Comparison of ENCODE assay signal across 20 cellular contexts in genomic region chr17:56890906-56891674, GRCh38. TPM values are rescaled to one million over a fixed set of nuclear protein-coding genes. Genes with fewer than 3 reads are reported as not detected.
DNase-seq lines count a peak whose midpoint lies in the region; ATAC-seq and TF ChIP-seq lines count a peak whose summit lies in the region.
"Had no signal": no experiment of that assay in that cellular context is flagged by ENCODE, and none has a peak within 500 bp of the region (broad histone marks: within the 10 kb centered on the region; RNA-seq: fewer than 3 reads in every experiment).

No MANE protein-coding gene starts in this region.

- H3K27me3 Mint-ChIP-seq in activated CD8-positive, alpha-beta memory T cell treated with anti-CD3 and anti-CD28 coated beads, Interleukin-2, amount 10 ng/mL, durations not matched to agents 7 days and 5 days = no peaks in the 10 kb centered on the region
- H3K27me3 Mint-ChIP-seq in Caco-2 (ENCODE audit: insufficient read depth, unreplicated experiment) = no peaks in the 10 kb centered on the region
- H3K27me3 Mint-ChIP-seq in activated T-helper 1 cell treated with anti-CD3 and anti-CD28 coated beads, Interleukin-12 subunit alpha, Interleukin-12 subunit beta, Interleukin-2, Interleukin-4 antibody, amounts not matched to agents 30 ng/mL and 10 ng/mL and 1 ng/mL, durations not matched to agents 14 hours and 24 hours and 36 hours (ENCODE audit: insufficient read depth) = no peaks in the 10 kb centered on the region
- no peaks in the 10 kb centered on the region for H3K27me3 Mint-ChIP-seq in activated CD4-positive, alpha-beta memory T cell treated with anti-CD3 and anti-CD28 coated beads for 36 hours
- H3K27me3 Mint-ChIP-seq in CD8-positive, alpha-beta memory T cell = no peaks in the 10 kb centered on the region
- H3K27me3 Mint-ChIP-seq: CD4-positive, alpha-beta memory T cell; IgD-negative memory B cell had no signal

- peak overlapping the region; percentile 6 for H3K27ac Mint-ChIP-seq in activated CD8-positive, alpha-beta memory T cell treated with anti-CD3 and anti-CD28 coated beads, Interleukin-2, amount 10 ng/mL, durations not matched to agents 7 days and 5 days
- H3K27ac Mint-ChIP-seq in Caco-2 (ENCODE audit: unreplicated experiment) = no peak overlapping the region
- peak overlapping the region; percentile 15 for H3K27ac Mint-ChIP-seq in activated T-helper 1 cell treated with anti-CD3 and anti-CD28 coated beads, Interleukin-12 subunit alpha, Interleukin-12 subunit beta, Interleukin-2, Interleukin-4 antibody, amounts not matched to agents 30 ng/mL and 10 ng/mL and 1 ng/mL, durations not matched to agents 14 hours and 24 hours and 36 hours
- no peak overlapping the region for H3K27ac Mint-ChIP-seq in activated CD4-positive, alpha-beta memory T cell treated with anti-CD3 and anti-CD28 coated beads for 36 hours
- H3K27ac Mint-ChIP-seq in CD8-positive, alpha-beta memory T cell = no peak overlapping the region
- H3K27ac Mint-ChIP-seq: GM23338, IgD-negative memory B cell had no signal

- H3K27ac ChIP-seq in CD8-positive, alpha-beta memory T cell (ENCODE audit: low read depth, low read length) = no peak overlapping the region
- H3K27ac ChIP-seq: BLaER1 had no signal

- H3K27me3 ChIP-seq in Caco-2 (replicated peaks; ENCODE audit: control insufficient read depth, insufficient read depth, low read length) = no peaks in the 10 kb centered on the region
- H3K27me3 ChIP-seq in CD8-positive, alpha-beta memory T cell (ENCODE audit: insufficient read depth, low read length, poor library complexity, severe bottlenecking) = no peaks in the 10 kb centered on the region
- H3K27me3 ChIP-seq: BLaER1 had no signal

- no peaks in the 10 kb centered on the region; the same call in 1 of the 2 replicates for H3K9me3 ChIP-seq in Caco-2
- H3K9me3 ChIP-seq in CD8-positive, alpha-beta memory T cell (ENCODE audit: low read length) = peaks cover 3% of the 10 kb centered on the region

- H3K9me3 Mint-ChIP-seq in activated CD8-positive, alpha-beta memory T cell treated with anti-CD3 and anti-CD28 coated beads, Interleukin-2, amount 10 ng/mL, durations not matched to agents 7 days and 5 days (ENCODE audit: low read depth) = peaks cover 9% of the 10 kb centered on the region
- H3K9me3 Mint-ChIP-seq in Caco-2 (ENCODE audit: unreplicated experiment) = peaks cover 28% of the 10 kb centered on the region
- H3K9me3 Mint-ChIP-seq in activated T-helper 1 cell treated with anti-CD3 and anti-CD28 coated beads, Interleukin-12 subunit alpha, Interleukin-12 subunit beta, Interleukin-2, Interleukin-4 antibody, amounts not matched to agents 30 ng/mL and 10 ng/mL and 1 ng/mL, durations not matched to agents 14 hours and 24 hours and 36 hours = peaks cover 13% of the 10 kb centered on the region
- H3K9me3 Mint-ChIP-seq in activated CD4-positive, alpha-beta memory T cell treated with anti-CD3 and anti-CD28 coated beads for 36 hours = peaks cover 17% of the 10 kb centered on the region
- peaks cover 0 to 8% (median 6%) of the 10 kb centered on the region in 5 donors for H3K9me3 Mint-ChIP-seq in CD8-positive, alpha-beta memory T cell

- intact Hi-C loops in Caco-2 (cut with micrococcal nuclease; ENCODE audit: unreplicated experiment) = no loop called here
- intact Hi-C loops in activated T-helper 1 cell treated with anti-CD3 and anti-CD28 coated beads, Interleukin-12 subunit alpha, Interleukin-12 subunit beta, Interleukin-2, Interleukin-4 antibody, amounts not matched to agents 30 ng/mL and 10 ng/mL and 1 ng/mL, durations not matched to agents 14 hours and 24 hours and 36 hours (cut with micrococcal nuclease) = loop anchor here (1.0 kb wide), 1 partner anchor 49 kb away; no protein-coding TSS in a partner anchor
- intact Hi-C loops in activated CD4-positive, alpha-beta memory T cell treated with anti-CD3 and anti-CD28 coated beads for 36 hours (cut with micrococcal nuclease) = loop anchor here (1.0 kb wide), 1 partner anchor 49 kb away; no protein-coding TSS in a partner anchor

- TF ChIP-seq CTCF in Caco-2 (IDR thresholded peaks at IDR 0.05; ENCODE audit: insufficient read depth in 1 of 2, low read depth in 1 of 2, low read length in 1 of 2, severe bottlenecking in 1 of 2, unreplicated experiment in 1 of 2) = no peak

- peaks cover 97% of the 10 kb centered on the region for H3K36me3 Mint-ChIP-seq in activated CD8-positive, alpha-beta memory T cell treated with anti-CD3 and anti-CD28 coated beads, Interleukin-2, amount 10 ng/mL, durations not matched to agents 7 days and 5 days
- peaks cover 58% of the 10 kb centered on the region for H3K36me3 Mint-ChIP-seq in Caco-2 (ENCODE audit: insufficient read depth, unreplicated experiment)
- H3K36me3 Mint-ChIP-seq in activated T-helper 1 cell treated with anti-CD3 and anti-CD28 coated beads, Interleukin-12 subunit alpha, Interleukin-12 subunit beta, Interleukin-2, Interleukin-4 antibody, amounts not matched to agents 30 ng/mL and 10 ng/mL and 1 ng/mL, durations not matched to agents 14 hours and 24 hours and 36 hours (ENCODE audit: low read depth) = peaks cover 71% of the 10 kb centered on the region
- peaks cover 87% of the 10 kb centered on the region for H3K36me3 Mint-ChIP-seq in activated CD4-positive, alpha-beta memory T cell treated with anti-CD3 and anti-CD28 coated beads for 36 hours
- peaks cover 36 to 91% (median 51%) of the 10 kb centered on the region in 3 donors for H3K36me3 Mint-ChIP-seq in CD8-positive, alpha-beta memory T cell

- DNase-seq in activated CD8-positive, alpha-beta memory T cell treated with anti-CD3 and anti-CD28 coated beads, Interleukin-2, amount 10 ng/mL, durations not matched to agents 7 days and 5 days = no peak
- no peak for DNase-seq in activated CD8-positive, alpha-beta memory T cell treated with anti-CD3 and anti-CD28 coated beads for 24 hours
- DNase-seq in Caco-2 = no peak
- DNase-seq in activated T-helper 1 cell treated with anti-CD3 and anti-CD28 coated beads, Interleukin-12 subunit alpha, Interleukin-12 subunit beta, Interleukin-2, Interleukin-4 antibody, amounts not matched to agents 30 ng/mL and 10 ng/mL and 1 ng/mL, durations not matched to agents 14 hours and 24 hours and 36 hours (ENCODE audit: low spot score) = no peak
- DNase-seq in putamen (ENCODE audit: low spot score) = peak; percentile 23
- DNase-seq in activated CD4-positive, alpha-beta memory T cell treated with anti-CD3 and anti-CD28 coated beads for 36 hours = no peak
- DNase-seq in NCI-H446 (lab: John Stamatoyannopoulos, UW) = no peak
- no peak for DNase-seq in CD8-positive, alpha-beta memory T cell
- DNase-seq: 8988T, DMS 273 treated with DMSO at 0.1 percent for 48 hours, DMS53, DND-41, EL, HCEC 1CT had no signal

- H3K4me1 ChIP-seq in Caco-2 = no peaks in the 10 kb centered on the region; the same call in 1 of the 2 replicates
- no peaks in the 10 kb centered on the region for H3K4me1 ChIP-seq in CD8-positive, alpha-beta memory T cell (ENCODE audit: insufficient read depth, low read length)
- H3K4me1 ChIP-seq: BLaER1 had no signal

- TSS peak; percentile 9 for BruUV-seq in Caco-2 (replicated peaks; lab: Mats Ljungman, UMichigan)

- peaks cover 7% of the 10 kb centered on the region for H3K4me1 Mint-ChIP-seq in activated CD8-positive, alpha-beta memory T cell treated with anti-CD3 and anti-CD28 coated beads, Interleukin-2, amount 10 ng/mL, durations not matched to agents 7 days and 5 days
- H3K4me1 Mint-ChIP-seq in Caco-2 (ENCODE audit: low read depth, unreplicated experiment) = peaks cover 5% of the 10 kb centered on the region
- no peaks in the 10 kb centered on the region for H3K4me1 Mint-ChIP-seq in activated T-helper 1 cell treated with anti-CD3 and anti-CD28 coated beads, Interleukin-12 subunit alpha, Interleukin-12 subunit beta, Interleukin-2, Interleukin-4 antibody, amounts not matched to agents 30 ng/mL and 10 ng/mL and 1 ng/mL, durations not matched to agents 14 hours and 24 hours and 36 hours (ENCODE audit: low read depth)
- no peaks in the 10 kb centered on the region for H3K4me1 Mint-ChIP-seq in activated CD4-positive, alpha-beta memory T cell treated with anti-CD3 and anti-CD28 coated beads for 36 hours (ENCODE audit: low read depth)
- peaks cover 0 to 5% (median 0%) of the 10 kb centered on the region in 3 donors for H3K4me1 Mint-ChIP-seq in CD8-positive, alpha-beta memory T cell

- POLR2A ChIA-PET in Caco-2 (lab: Charles Lee) = no interaction called here
- POLR2A ChIA-PET in activated CD4-positive, alpha-beta memory T cell treated with anti-CD3 and anti-CD28 coated beads for 36 hours (lab: Charles Lee) = interaction anchor here (1.6 kb wide), 1 partner anchor 15 kb away, joined by 5 read pairs; no protein-coding TSS in a partner anchor
- POLR2A ChIA-PET in CD8-positive, alpha-beta memory T cell (lab: Charles Lee) = no interaction called here

- CTCF ChIA-PET in activated CD8-positive, alpha-beta memory T cell treated with anti-CD3 and anti-CD28 coated beads, Interleukin-2, amount 10 ng/mL, durations not matched to agents 7 days and 5 days (lab: Charles Lee) = interaction anchor here (0.7 to 2.5 kb wide), 3 partner anchors 10 to 68 kb away, joined by 3 to 8 read pairs (median 4); no protein-coding TSS in a partner anchor
- CTCF ChIA-PET in Caco-2 (lab: Charles Lee) = no interaction called here
- CTCF ChIA-PET in activated CD4-positive, alpha-beta memory T cell treated with anti-CD3 and anti-CD28 coated beads for 36 hours (lab: Charles Lee) = interaction anchor here (1.0 to 6.2 kb wide), 4 partner anchors 11 to 50 kb away, joined by 3 to 44 read pairs (median 5); no protein-coding TSS in a partner anchor
- CTCF ChIA-PET in CD8-positive, alpha-beta memory T cell (lab: Charles Lee) = interaction anchor here (0.7 to 1.5 kb wide), 6 partner anchors 8 to 112 kb away, joined by 3 to 6 read pairs (median 3); partner anchors contain the start of gene TRIM25

- H3K4me3 Mint-ChIP-seq in activated CD8-positive, alpha-beta memory T cell treated with anti-CD3 and anti-CD28 coated beads, Interleukin-2, amount 10 ng/mL, durations not matched to agents 7 days and 5 days = no peak overlapping the region
- no peak overlapping the region for H3K4me3 Mint-ChIP-seq in Caco-2 (ENCODE audit: unreplicated experiment)
- no peak overlapping the region for H3K4me3 Mint-ChIP-seq in activated T-helper 1 cell treated with anti-CD3 and anti-CD28 coated beads, Interleukin-12 subunit alpha, Interleukin-12 subunit beta, Interleukin-2, Interleukin-4 antibody, amounts not matched to agents 30 ng/mL and 10 ng/mL and 1 ng/mL, durations not matched to agents 14 hours and 24 hours and 36 hours
- no peak overlapping the region for H3K4me3 Mint-ChIP-seq in activated CD4-positive, alpha-beta memory T cell treated with anti-CD3 and anti-CD28 coated beads for 36 hours
- no peak overlapping the region for H3K4me3 Mint-ChIP-seq in CD8-positive, alpha-beta memory T cell
- H3K4me3 Mint-ChIP-seq: CD14-positive monocyte; CD4-positive, alpha-beta memory T cell; GM23338; IgD-negative memory B cell had no signal

- no peak overlapping the region for H3K4me3 ChIP-seq in Caco-2 (ENCODE audit: low read depth, low read length)
- H3K4me3 ChIP-seq in CD8-positive, alpha-beta memory T cell (ENCODE audit: low read length) = no peak overlapping the region
- H3K4me3 ChIP-seq: BLaER1, GM12878, GM23338 had no signal

- H3K36me3 ChIP-seq in Caco-2 (ENCODE audit: control insufficient read depth, insufficient read depth, low read length) = peaks cover 13% of the 10 kb centered on the region
- H3K36me3 ChIP-seq in CD8-positive, alpha-beta memory T cell (ENCODE audit: insufficient read depth, low read length) = peaks cover 27% of the 10 kb centered on the region

- ATAC-seq in activated CD8-positive, alpha-beta memory T cell treated with anti-CD3 and anti-CD28 coated beads, Interleukin-2, amount 10 ng/mL, durations not matched to agents 7 days and 5 days = no peak
- ATAC-seq: GM12878 had no signal

RNA-seq across cellular contexts. Expression of gene TRIM25, which starts 22.8 kb away (rescaled TPM):
- 100 to 1,000 TPM; 166 to 227 TPM for total RNA-seq in activated CD8-positive, alpha-beta memory T cell treated with anti-CD3 and anti-CD28 coated beads, Interleukin-2, amount 10 ng/mL, durations not matched to agents 7 days and 5 days
- 85.6 and 89.4 TPM in 2 replicates for total RNA-seq in Caco-2 (2022)
- total RNA-seq in activated T-helper 1 cell treated with anti-CD3 and anti-CD28 coated beads, Interleukin-12 subunit alpha, Interleukin-12 subunit beta, Interleukin-2, Interleukin-4 antibody, amounts not matched to agents 30 ng/mL and 10 ng/mL and 1 ng/mL, durations not matched to agents 14 hours and 24 hours and 36 hours = 86.9 and 98.2 TPM in 2 replicates
- 100 to 1,000 TPM; 106 to 126 TPM for total RNA-seq in activated CD4-positive, alpha-beta memory T cell treated with anti-CD3 and anti-CD28 coated beads for 36 hours
- total RNA-seq in CD8-positive, alpha-beta memory T cell = 10 to 100 TPM; 47.6 to 49.2 TPM
- polyA plus RNA-seq in CD8-positive, alpha-beta memory T cell = 7.6 TPM

RNA-seq across cellular contexts. Expression of gene DGKE, which starts 57.1 kb away (rescaled TPM):
- 10 to 100 TPM; 30.6 to 36.4 TPM for total RNA-seq in activated CD8-positive, alpha-beta memory T cell treated with anti-CD3 and anti-CD28 coated beads, Interleukin-2, amount 10 ng/mL, durations not matched to agents 7 days and 5 days
- total RNA-seq in Caco-2 (2022) = 15.5 and 17.6 TPM in 2 replicates
- 31.8 and 34.3 TPM in 2 replicates for total RNA-seq in activated T-helper 1 cell treated with anti-CD3 and anti-CD28 coated beads, Interleukin-12 subunit alpha, Interleukin-12 subunit beta, Interleukin-2, Interleukin-4 antibody, amounts not matched to agents 30 ng/mL and 10 ng/mL and 1 ng/mL, durations not matched to agents 14 hours and 24 hours and 36 hours
- 10 to 100 TPM; 23.3 to 25.6 TPM for total RNA-seq in activated CD4-positive, alpha-beta memory T cell treated with anti-CD3 and anti-CD28 coated beads for 36 hours
- 10 to 100 TPM; 26.7 to 30.5 TPM for total RNA-seq in CD8-positive, alpha-beta memory T cell
- polyA plus RNA-seq in CD8-positive, alpha-beta memory T cell = 4.9 TPM

RNA-seq across cellular contexts. Expression of gene C17orf67, which starts 57.4 kb away (rescaled TPM):
- 1 to 10 TPM; 4.2 to 5.7 TPM for total RNA-seq in activated CD8-positive, alpha-beta memory T cell treated with anti-CD3 and anti-CD28 coated beads, Interleukin-2, amount 10 ng/mL, durations not matched to agents 7 days and 5 days
- 2.9 and 4.6 TPM in 2 replicates for total RNA-seq in Caco-2 (2022)
- 3.1 TPM in 2 replicates for total RNA-seq in activated T-helper 1 cell treated with anti-CD3 and anti-CD28 coated beads, Interleukin-12 subunit alpha, Interleukin-12 subunit beta, Interleukin-2, Interleukin-4 antibody, amounts not matched to agents 30 ng/mL and 10 ng/mL and 1 ng/mL, durations not matched to agents 14 hours and 24 hours and 36 hours
- total RNA-seq in activated CD4-positive, alpha-beta memory T cell treated with anti-CD3 and anti-CD28 coated beads for 36 hours = 1 to 10 TPM; 3.6 to 3.9 TPM
- 1 to 10 TPM; 3.2 to 4.6 TPM for total RNA-seq in CD8-positive, alpha-beta memory T cell
- 2.5 TPM for polyA plus RNA-seq in CD8-positive, alpha-beta memory T cell

Comparison
In these comparisons a context has a peak if more than half of its experiments do, and no peak if none do; other contexts are left out.
1. H3K27ac Mint-ChIP-seq: peak in activated CD8-positive, alpha-beta memory T cell treated with anti-CD3 and anti-CD28 coated beads, Interleukin-2, amount 10 ng/mL, durations not matched to agents 7 days and 5 days (single experiment) and activated T-helper 1 cell treated with anti-CD3 and anti-CD28 coated beads, Interleukin-12 subunit alpha, Interleukin-12 subunit beta, Interleukin-2, Interleukin-4 antibody, amounts not matched to agents 30 ng/mL and 10 ng/mL and 1 ng/mL, durations not matched to agents 14 hours and 24 hours and 36 hours (single experiment); none in Caco-2 (single experiment), activated CD4-positive, alpha-beta memory T cell treated with anti-CD3 and anti-CD28 coated beads for 36 hours (single experiment) and CD8-positive, alpha-beta memory T cell (0 of 8).